In the genomic region with DNA sequence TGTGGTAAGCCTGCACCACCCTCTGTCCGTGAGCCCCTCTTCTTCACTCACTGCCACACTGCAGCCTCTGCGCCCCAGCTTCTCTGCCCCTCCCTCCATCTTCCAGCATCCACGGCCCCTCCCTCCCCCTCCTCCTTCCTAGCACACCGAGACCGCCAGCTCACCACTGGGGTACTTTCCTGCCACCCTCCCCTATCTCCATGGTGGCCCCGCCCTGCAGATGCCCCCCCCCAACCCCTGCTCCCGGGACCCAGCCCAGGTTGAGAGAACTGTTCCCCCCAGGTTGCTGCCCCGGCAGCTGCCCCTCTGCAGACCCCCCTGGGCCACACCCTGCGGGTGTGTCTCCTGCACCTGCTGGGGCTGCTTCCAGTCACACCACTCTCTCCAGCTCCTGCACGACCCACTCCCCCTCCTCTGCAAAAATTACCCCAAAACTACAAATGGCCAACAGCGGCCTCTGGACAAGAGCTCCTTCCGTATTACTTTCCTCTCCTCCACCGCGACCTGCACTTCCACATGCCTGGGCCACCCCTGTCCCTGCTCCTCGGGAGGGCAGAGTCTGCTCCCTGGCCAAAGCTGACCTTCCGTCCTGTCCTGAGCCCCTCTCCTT, we compare ENCODE assay signal across 1 cellular context.
TF ChIP-seq lines count a peak whose summit lies in the region.

No MANE protein-coding gene starts in this region.

TF ChIP-seq in H1, 55 proteins besides CTCF, POLR2A, EP300 and RAD21 (continued from another document):
- TF ChIP-seq POU5F1 (IDR thresholded peaks at IDR 0.05; ENCODE audit: low read depth, low read length) (no peak), CHD2 (IDR thresholded peaks at IDR 0.05; ENCODE audit: low read length) (no peak), SAP30 (IDR thresholded peaks at IDR 0.05; ENCODE audit: insufficient read depth, insufficient replicate concordance, low read length) (no peak), EGR1 (IDR thresholded peaks at IDR 0.05; ENCODE audit: borderline replicate concordance, low read depth, low read length) (no peak), GTF2F1 (IDR thresholded peaks at IDR 0.05; ENCODE audit: borderline replicate concordance, low read depth, low read length) (no peak), TEAD4 (IDR thresholded peaks at IDR 0.05; ENCODE audit: low read depth, low read length) (no peak), RXRA (IDR thresholded peaks at IDR 0.05; ENCODE audit: insufficient read depth, low read depth, low read length) (no peak), EZH2 (IDR thresholded peaks at IDR 0.05; ENCODE audit: low read depth, low read length, severe bottlenecking) (no peak), KDM1A (IDR thresholded peaks at IDR 0.05; ENCODE audit: borderline replicate concordance, low read length) (no peak), CBX8 (IDR thresholded peaks at IDR 0.05; ENCODE audit: borderline replicate concordance, low read depth, low read length) (no peak), CREB1 (IDR thresholded peaks at IDR 0.05) (no peak), RFX5 (IDR thresholded peaks at IDR 0.05; ENCODE audit: borderline replicate concordance, low read depth, low read length) (no peak), JUN (IDR thresholded peaks at IDR 0.05; ENCODE audit: low read depth, low read length) (no peak), ASH2L (IDR thresholded peaks at IDR 0.05; ENCODE audit: low read length) (no peak), CTBP2 (IDR thresholded peaks at IDR 0.05; ENCODE audit: borderline replicate concordance, insufficient read depth, insufficient read length, low read length) (no peak)
- TF ChIP-seq, protein P1, sequence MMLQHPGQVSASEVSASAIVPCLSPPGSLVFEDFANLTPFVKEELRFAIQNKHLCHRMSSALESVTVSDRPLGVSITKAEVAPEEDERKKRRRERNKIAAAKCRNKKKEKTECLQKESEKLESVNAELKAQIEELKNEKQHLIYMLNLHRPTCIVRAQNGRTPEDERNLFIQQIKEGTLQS (IDR thresholded peaks at IDR 0.05; ENCODE audit: insufficient read depth, low read depth, low read length), result no peak
